ENCODE assay signal across 11 cellular contexts in the genomic region with DNA sequence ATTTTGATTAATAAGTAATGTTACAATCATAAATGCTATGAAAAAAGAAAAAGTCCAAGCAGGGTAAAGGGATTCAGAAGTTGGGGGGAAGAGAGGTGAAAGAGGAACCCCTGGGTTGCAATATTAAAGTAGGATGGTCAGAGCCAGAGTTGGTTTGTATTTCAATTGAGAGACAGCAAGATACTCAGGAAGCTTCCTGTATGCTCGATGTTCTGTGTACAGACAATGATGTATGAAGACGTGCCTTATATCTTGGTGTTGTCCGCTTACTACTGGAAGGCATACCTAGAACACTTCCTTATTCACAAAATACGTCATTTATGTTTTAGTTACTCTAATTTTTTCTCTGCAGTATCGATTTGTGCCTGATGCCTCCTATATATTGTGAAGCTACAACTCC.
A peak's percentile ranks its signal among the peaks of the same experiment; 100 is the strongest.
DNase-seq lines count a peak whose midpoint lies in the region; ATAC-seq and TF ChIP-seq lines count a peak whose summit lies in the region.
"Had no signal": no experiment of that assay in that cellular context is flagged by ENCODE, and none has a peak within 500 bp of the region (broad histone marks: within the 10 kb centered on the region; RNA-seq: fewer than 3 reads in every experiment).

No MANE protein-coding gene starts in this region.

- no peaks in the 10 kb centered on the region for H3F3A ChIP-seq in GM23338 (replicated peaks; ENCODE audit: low read depth)
- no peaks in the 10 kb centered on the region for H3F3A ChIP-seq in PC-3 (ENCODE audit: low read length, unreplicated experiment)

- peaks cover 3% of the 10 kb centered on the region for H3K27me3 Mint-ChIP-seq in GM23338 (ENCODE audit: insufficient read depth, low read depth, poor library complexity)
- no peaks in the 10 kb centered on the region for H3K27me3 Mint-ChIP-seq in naive thymus-derived CD8-positive, alpha-beta T cell

- H3K9me2 ChIP-seq in GM23338 (ENCODE audit: insufficient read depth) = no peaks in the 10 kb centered on the region
- H3K9me2 ChIP-seq in PC-3 (replicated peaks; ENCODE audit: low read length) = no peaks in the 10 kb centered on the region

- H3K36me3 Mint-ChIP-seq in GM23338 (ENCODE audit: low read depth) = no peaks in the 10 kb centered on the region
- peaks cover 0 to 4% (median 2%) of the 10 kb centered on the region in 3 donors for H3K36me3 Mint-ChIP-seq in naive thymus-derived CD8-positive, alpha-beta T cell

- H3K79me2 ChIP-seq in GM23338 (replicated peaks; ENCODE audit: insufficient read depth) = peaks cover 99% of the 10 kb centered on the region
- peaks cover 98% of the 10 kb centered on the region for H3K79me2 ChIP-seq in PC-3 (ENCODE audit: low read length)

- no peaks in the 10 kb centered on the region for H3K9me3 Mint-ChIP-seq in GM23338
- no peaks in the 10 kb centered on the region for H3K9me3 Mint-ChIP-seq in naive thymus-derived CD8-positive, alpha-beta T cell

- H3K27ac ChIP-seq in GM23338 (ENCODE audit: low read depth) (no peak overlapping the region), esophagus muscularis mucosa (replicated peaks in 1 of 4) (no peak overlapping the region), PC-3 (ENCODE audit: low read length) (no peak overlapping the region)
- H3K27ac ChIP-seq: brain microvascular endothelial cell, testis had no signal

- no peaks in the 10 kb centered on the region for H3K9me3 ChIP-seq in esophagus muscularis mucosa
- no peaks in the 10 kb centered on the region for H3K9me3 ChIP-seq in PC-3 (ENCODE audit: low read length)
- H3K9me3 ChIP-seq: testis had no signal

- peaks cover 61% of the 10 kb centered on the region for H3K4me1 Mint-ChIP-seq in GM23338
- peaks cover 30 to 84% (median 76%) of the 10 kb centered on the region in 4 donors for H3K4me1 Mint-ChIP-seq in naive thymus-derived CD8-positive, alpha-beta T cell

- no peaks in the 10 kb centered on the region for H3K27me3 ChIP-seq in GM23338 (ENCODE audit: insufficient read depth)
- no peaks in the 10 kb centered on the region for H3K27me3 ChIP-seq in esophagus muscularis mucosa
- H3K27me3 ChIP-seq in PC-3 (ENCODE audit: low read length) = no peaks in the 10 kb centered on the region
- H3K27me3 ChIP-seq: brain microvascular endothelial cell, testis had no signal

- peaks cover 62% of the 10 kb centered on the region for H4K20me1 ChIP-seq in GM23338 (replicated peaks; ENCODE audit: insufficient read depth)
- H4K20me1 ChIP-seq in PC-3 (ENCODE audit: low read length) = peaks cover 26% of the 10 kb centered on the region; the same call in 1 of the 2 replicates

- CTCF ChIA-PET in PC-3 (lab: Charles Lee) = no interaction called here

- peak; percentile 70 for ATAC-seq in GM18502 (IDR thresholded peaks at IDR 0.05; ENCODE audit: poor library complexity, unreplicated experiment)
- ATAC-seq in GM23338 = no peak
- ATAC-seq in naive thymus-derived CD8-positive, alpha-beta T cell = peak; percentile 85 to 96
- ATAC-seq in PC-3 = no peak
- no peak for ATAC-seq in SK-N-SH treated with all-trans-retinoic acid at 6 μM for 48 hours

- H3K9ac ChIP-seq in PC-3 (ENCODE audit: low read length) = no peak overlapping the region

- H3K4me3 ChIP-seq in GM23338 = no peak overlapping the region
- H3K4me3 ChIP-seq in esophagus muscularis mucosa = no peak overlapping the region
- no peak overlapping the region for H3K4me3 ChIP-seq in PC-3 (ENCODE audit: low read length)
- H3K4me3 ChIP-seq: testis had no signal

- H2AFZ ChIP-seq in GM23338 = no peak overlapping the region
- no peak overlapping the region for H2AFZ ChIP-seq in PC-3 (ENCODE audit: low read length)

- WGBS in esophagus muscularis mucosa = 63% methylated on average over 5 of the region's 5 CpGs

- TF ChIP-seq EP300 in esophagus muscularis mucosa (IDR thresholded peaks at IDR 0.05) = no peak

- intact Hi-C loops in esophagus muscularis mucosa (cut with DNase I) (no loop called here), PC-3 (cut with micrococcal nuclease) (no loop called here)

- H3K4me2 ChIP-seq in GM23338 (peak overlapping the region; percentile 42; the same call in 1 of the 2 replicates), PC-3 (ENCODE audit: low read length) (no peak overlapping the region)

- 0 out of 2 replicates have a peak overlapping the region, but pooled peaks have one; percentile 36 for H3K27ac Mint-ChIP-seq in GM23338
- H3K27ac Mint-ChIP-seq in naive thymus-derived CD8-positive, alpha-beta T cell = peak overlapping the region; percentile 72 to 92 (median 86)

- H3K4me3 Mint-ChIP-seq in GM23338 = no peak overlapping the region
- peak overlapping the region; percentile 1 to 77 (median 47) for H3K4me3 Mint-ChIP-seq in naive thymus-derived CD8-positive, alpha-beta T cell

- DNase-seq in GM23338 (ENCODE audit: low spot score) (no peak), SHP77 treated with DMSO at 0.1 percent for 48 hours (lab: John Stamatoyannopoulos, UW) (peak; percentile 15), esophagus muscularis mucosa (ENCODE audit: extremely low spot score) (no peak), PC-3 (no peak)
- peak in 5 of 10 donors; percentile 12 to 62 (median 49) for DNase-seq in naive thymus-derived CD8-positive, alpha-beta T cell
- DNase-seq: brain microvascular endothelial cell; foreskin fibroblast; NK-92 treated with Interleukin-12 subunit alpha and Interleukin-12 subunit beta, amount 100 ng/mL, for 24 hours; testis had no signal

- TF ChIP-seq CTCF in GM23338 (conservative IDR thresholded peaks at IDR 0.05; ENCODE audit: low read depth in 2 of 2) = no peak
- no peak for TF ChIP-seq CTCF in esophagus muscularis mucosa (IDR thresholded peaks at IDR 0.05)
- no peak for TF ChIP-seq CTCF in PC-3 (conservative IDR thresholded peaks at IDR 0.05; ENCODE audit: low read depth, low read length)

- BruUV-seq in PC-3 (replicated peaks; lab: Mats Ljungman, UMichigan) = no TSS peak

- TF ChIP-seq POLR2A in esophagus muscularis mucosa (IDR thresholded peaks at IDR 0.05; ENCODE audit: low read depth) = no peak

- POLR2A ChIA-PET in naive thymus-derived CD8-positive, alpha-beta T cell (lab: Charles Lee) = interaction anchor here (1.0 to 1.5 kb wide), 2 partner anchors 42 to 88 kb away, joined by 3 read pairs; no protein-coding TSS in a partner anchor
- POLR2A ChIA-PET in PC-3 (lab: Charles Lee; ENCODE audit: unreplicated experiment) = no interaction called here

- H3K36me3 ChIP-seq in GM23338 (ENCODE audit: insufficient read depth) = no peaks in the 10 kb centered on the region
- no peaks in the 10 kb centered on the region for H3K36me3 ChIP-seq in esophagus muscularis mucosa
- H3K36me3 ChIP-seq in PC-3 (ENCODE audit: low read depth, low read length) = no peaks in the 10 kb centered on the region
- H3K36me3 ChIP-seq: brain microvascular endothelial cell had no signal

- H3K4me1 ChIP-seq in GM23338 (ENCODE audit: insufficient read depth) (peaks cover 68% of the 10 kb centered on the region), esophagus muscularis mucosa (peaks cover 36 to 55% (median 43%) of the 10 kb centered on the region in 4 donors), PC-3 (ENCODE audit: insufficient read depth, low read length) (peaks cover 5% of the 10 kb centered on the region; the same call in 1 of the 2 replicates)
- H3K4me1 ChIP-seq: testis had no signal

TF ChIP-seq in GM23338, 12 proteins besides CTCF, POLR2A, EP300 and RAD21 (continues in another document):
- TF ChIP-seq, protein P1, sequence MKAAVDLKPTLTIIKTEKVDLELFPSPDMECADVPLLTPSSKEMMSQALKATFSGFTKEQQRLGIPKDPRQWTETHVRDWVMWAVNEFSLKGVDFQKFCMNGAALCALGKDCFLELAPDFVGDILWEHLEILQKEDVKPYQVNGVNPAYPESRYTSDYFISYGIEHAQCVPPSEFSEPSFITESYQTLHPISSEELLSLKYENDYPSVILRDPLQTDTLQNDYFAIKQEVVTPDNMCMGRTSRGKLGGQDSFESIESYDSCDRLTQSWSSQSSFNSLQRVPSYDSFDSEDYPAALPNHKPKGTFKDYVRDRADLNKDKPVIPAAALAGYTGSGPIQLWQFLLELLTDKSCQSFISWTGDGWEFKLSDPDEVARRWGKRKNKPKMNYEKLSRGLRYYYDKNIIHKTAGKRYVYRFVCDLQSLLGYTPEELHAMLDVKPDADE (IDR thresholded peaks at IDR 0.05) = no peak
- TF ChIP-seq ZNF114 (CRISPR knock-in tag; IDR thresholded peaks at IDR 0.05) (no peak), CREB1 (CRISPR knock-in tag; IDR thresholded peaks at IDR 0.05; ENCODE audit: low read depth) (no peak), POLR2AphosphoS5 (IDR thresholded peaks at IDR 0.05; ENCODE audit: low read depth) (no peak), EZH2 (IDR thresholded peaks at IDR 0.05; ENCODE audit: low read depth, unreplicated experiment) (no peak)

TF ChIP-seq in SK-N-SH treated with all-trans-retinoic acid at 6 μM for 48 hours, 23 proteins besides CTCF, POLR2A, EP300 and RAD21:
- no peak for TF ChIP-seq ZFP30 (CRISPR knock-in tag; IDR thresholded peaks at IDR 0.05)

Comparison
In these comparisons a context has a peak if more than half of its experiments do, and no peak if none do; other contexts are left out.
1. ATAC-seq: peak in GM18502 (single experiment) and naive thymus-derived CD8-positive, alpha-beta T cell (2 of 2); none in GM23338 (single experiment), PC-3 (single experiment) and SK-N-SH treated with all-trans-retinoic acid at 6 μM for 48 hours (single experiment).